20 cellular contexts compared by ENCODE assay signal in genomic region chr3:82240322-82240721, GRCh38.
"Had no signal": no experiment of that assay in that cellular context is flagged by ENCODE, and none has a peak within 500 bp of the region (broad histone marks: within the 10 kb centered on the region; RNA-seq: fewer than 3 reads in every experiment).

No MANE protein-coding gene starts in this region.

- H3K27ac ChIP-seq: coronary artery, dorsolateral prefrontal cortex, parathyroid adenoma, prostate gland, spleen, tibial artery, upper lobe of left lung, uterus had no signal

- H3K79me2 ChIP-seq: parathyroid adenoma had no signal

- ATAC-seq: naive thymus-derived CD4-positive, alpha-beta T cell; sciatic nerve; stimulated activated memory B cell treated with anti-CD40 and anti-IgM and Interleukin-4, amounts not matched to agents 10 μg/mL and 1 μg/mL and 100 μg/mL, for 72 hours had no signal

- H3K9ac ChIP-seq: parathyroid adenoma had no signal

- H3K27me3 ChIP-seq: dorsolateral prefrontal cortex, spleen, tibial artery, upper lobe of left lung, uterus had no signal

- H3K4me1 ChIP-seq: parathyroid adenoma, prostate gland, spleen, tibial artery, upper lobe of left lung, uterus had no signal

- H3K4me3 ChIP-seq: coronary artery, dorsolateral prefrontal cortex, prostate gland, spleen, tibial artery, upper lobe of left lung, uterus had no signal

- DNase-seq: dorsolateral prefrontal cortex; effector CD8-positive, alpha-beta T cell; foreskin melanocyte; islet precursor cell; mesendoderm; naive thymus-derived CD4-positive, alpha-beta T cell; nephron progenitor cell; retina; spleen; stimulated activated CD4-positive, alpha-beta T cell treated with anti-CD3 and anti-CD28 coated beads, Interleukin-15, amount 100 ng/mL, for 24 hours; stimulated activated CD4-positive, alpha-beta T cell treated with anti-CD3 and anti-CD28 coated beads, Interleukin-1b, Interleukin-23, amount 100 ng/mL, for 48 hours; stimulated activated CD4-positive, alpha-beta T cell treated with anti-CD3 and anti-CD28 coated beads, Interleukin-4, amount 100 ng/mL, for 24 hours; tibial artery; upper lobe of left lung; uterus had no signal

- H2AFZ ChIP-seq: parathyroid adenoma had no signal

- H3K36me3 ChIP-seq: prostate gland, spleen, tibial artery, upper lobe of left lung, uterus had no signal

- H3K9me3 ChIP-seq: prostate gland, spleen, tibial artery, upper lobe of left lung, uterus had no signal
